12 cellular contexts compared by ENCODE assay signal in the genomic region with DNA sequence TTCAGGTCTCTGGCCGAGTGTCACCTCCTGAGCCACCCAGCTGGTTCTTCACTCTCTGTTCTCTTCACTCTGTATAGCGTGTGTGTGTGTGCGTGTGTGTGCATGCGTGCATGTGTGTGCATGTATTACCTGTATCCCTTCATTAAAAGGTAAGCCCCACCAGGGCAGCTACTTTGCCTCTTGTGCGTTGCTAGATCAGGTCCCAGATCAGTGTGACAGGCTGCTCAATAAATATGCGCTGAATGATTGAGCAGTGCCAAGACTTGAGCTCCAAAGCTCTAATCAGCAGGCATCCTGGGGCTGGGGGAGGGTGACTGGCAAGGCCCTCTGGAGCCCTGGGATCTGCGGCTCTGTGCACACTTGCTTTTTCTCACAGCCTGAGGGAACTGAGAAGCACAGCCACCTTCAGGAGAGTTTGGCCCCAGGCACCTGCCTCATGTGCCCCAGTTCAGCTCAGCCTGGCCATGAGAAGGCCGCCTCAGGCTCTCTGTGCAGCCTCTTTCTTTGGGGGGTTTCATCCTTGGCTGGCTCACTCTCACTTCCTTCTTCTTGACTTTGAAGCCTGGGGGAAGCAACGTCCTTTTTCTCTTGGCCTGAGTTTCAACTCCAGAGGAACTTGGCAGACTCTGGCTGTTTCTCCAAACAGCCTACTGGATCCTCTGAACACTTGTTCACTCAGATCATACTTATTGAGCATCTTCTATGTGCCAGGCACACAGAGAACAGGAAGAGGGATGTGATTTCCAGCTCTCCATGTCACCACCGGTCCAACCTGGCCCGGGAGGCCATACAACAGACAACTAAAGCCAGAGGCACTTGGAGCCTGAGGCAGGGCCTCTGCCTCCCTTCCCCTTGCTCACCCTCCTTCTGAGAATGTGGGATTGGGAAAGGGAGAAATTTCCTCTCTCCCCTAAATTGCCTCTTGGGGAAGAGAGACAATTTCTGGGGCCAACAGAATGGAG.
DNase-seq lines count a peak whose midpoint lies in the region; ATAC-seq and TF ChIP-seq lines count a peak whose summit lies in the region.
"Had no signal": no experiment of that assay in that cellular context is flagged by ENCODE, and none has a peak within 500 bp of the region (broad histone marks: within the 10 kb centered on the region; RNA-seq: fewer than 3 reads in every experiment).

No MANE protein-coding gene starts in this region.

- no peaks in the 10 kb centered on the region for H3K4me1 Mint-ChIP-seq in CD8-positive, alpha-beta memory T cell

- H3K27ac ChIP-seq in CD8-positive, alpha-beta memory T cell (ENCODE audit: low read depth, low read length): no peak overlapping the region
- H3K27ac ChIP-seq in esophagus muscularis mucosa (replicated peaks in 1 of 4): no peak overlapping the region
- H3K27ac ChIP-seq: adrenal gland had no signal

- intact Hi-C loops in esophagus muscularis mucosa (cut with DNase I): no loop called here

- H3K27me3 ChIP-seq in CD8-positive, alpha-beta memory T cell (ENCODE audit: insufficient read depth, low read length, poor library complexity, severe bottlenecking): no peaks in the 10 kb centered on the region
- peaks cover 0 to 9% (median 0%) of the 10 kb centered on the region in 4 donors for H3K27me3 ChIP-seq in esophagus muscularis mucosa
- H3K27me3 ChIP-seq: adrenal gland had no signal

- no peaks in the 10 kb centered on the region for H3K9me3 ChIP-seq in CD8-positive, alpha-beta memory T cell (ENCODE audit: low read length)
- no peaks in the 10 kb centered on the region for H3K9me3 ChIP-seq in esophagus muscularis mucosa
- H3K9me3 ChIP-seq: adrenal gland had no signal

- no peaks in the 10 kb centered on the region for H3K9me3 Mint-ChIP-seq in CD8-positive, alpha-beta memory T cell
- H3K9me3 Mint-ChIP-seq: activated CD8-positive, alpha-beta T cell treated with anti-CD3 and anti-CD28 coated beads for 36 hours had no signal

- peak; percentile 64 for ATAC-seq in GM18858 (IDR thresholded peaks at IDR 0.05; ENCODE audit: unreplicated experiment)
- peak; percentile 69 for ATAC-seq in HG03066 (IDR thresholded peaks at IDR 0.05; ENCODE audit: low read depth, unreplicated experiment)
- ATAC-seq: activated CD8-positive, alpha-beta T cell treated with anti-CD3 and anti-CD28 coated beads for 36 hours had no signal

- H3K4me3 Mint-ChIP-seq in CD8-positive, alpha-beta memory T cell: no peak overlapping the region
- H3K4me3 Mint-ChIP-seq: activated CD8-positive, alpha-beta T cell treated with anti-CD3 and anti-CD28 coated beads for 36 hours had no signal

- no peak for TF ChIP-seq EP300 in esophagus muscularis mucosa (IDR thresholded peaks at IDR 0.05)

- H3K36me3 Mint-ChIP-seq in CD8-positive, alpha-beta memory T cell: no peaks in the 10 kb centered on the region

- CTCF ChIA-PET in CD8-positive, alpha-beta memory T cell (lab: Charles Lee): no interaction called here

- peak; percentile 79 for DNase-seq in RPMI8226
- DNase-seq in pons (ENCODE audit: low spot score): peak; percentile 64
- DNase-seq in SHP77 treated with DMSO at 0.1 percent for 48 hours (lab: John Stamatoyannopoulos, UW): no peak
- DNase-seq in DMS153 (lab: John Stamatoyannopoulos, UW): no peak
- DNase-seq in CD8-positive, alpha-beta memory T cell: no peak
- no peak for DNase-seq in esophagus muscularis mucosa (ENCODE audit: extremely low spot score)
- DNase-seq: activated CD8-positive, alpha-beta T cell treated with anti-CD3 and anti-CD28 coated beads for 36 hours; NCI-H1436; SHP77 had no signal

- peaks cover 9% of the 10 kb centered on the region in 2 donors for H3K27me3 Mint-ChIP-seq in CD8-positive, alpha-beta memory T cell
- H3K27me3 Mint-ChIP-seq: activated CD8-positive, alpha-beta T cell treated with anti-CD3 and anti-CD28 coated beads for 36 hours had no signal

- no peak overlapping the region for H3K27ac Mint-ChIP-seq in CD8-positive, alpha-beta memory T cell
- H3K27ac Mint-ChIP-seq: activated CD8-positive, alpha-beta T cell treated with anti-CD3 and anti-CD28 coated beads for 36 hours had no signal

- no peaks in the 10 kb centered on the region for H3K4me1 ChIP-seq in CD8-positive, alpha-beta memory T cell (ENCODE audit: insufficient read depth, low read length)
- H3K4me1 ChIP-seq in esophagus muscularis mucosa: no peaks in the 10 kb centered on the region
- H3K4me1 ChIP-seq: adrenal gland had no signal

- no peaks in the 10 kb centered on the region for H3K36me3 ChIP-seq in CD8-positive, alpha-beta memory T cell (ENCODE audit: insufficient read depth, low read length)
- no peaks in the 10 kb centered on the region for H3K36me3 ChIP-seq in esophagus muscularis mucosa
- H3K36me3 ChIP-seq: adrenal gland had no signal

- no peak for TF ChIP-seq CTCF in esophagus muscularis mucosa (IDR thresholded peaks at IDR 0.05)

- POLR2A ChIA-PET in CD8-positive, alpha-beta memory T cell (lab: Charles Lee): no interaction called here

- WGBS in esophagus muscularis mucosa: 70% methylated on average over 9 of the region's 11 CpGs

- no peak for TF ChIP-seq POLR2A in esophagus muscularis mucosa (IDR thresholded peaks at IDR 0.05; ENCODE audit: low read depth)

- no peak overlapping the region for H3K4me3 ChIP-seq in CD8-positive, alpha-beta memory T cell (ENCODE audit: low read length)
- no peak overlapping the region for H3K4me3 ChIP-seq in esophagus muscularis mucosa
- H3K4me3 ChIP-seq: adrenal gland had no signal

Comparison
In these comparisons a context has a peak if more than half of its experiments do, and no peak if none do; other contexts are left out.
1. DNase-seq: peak in RPMI8226 (single experiment) and pons (single experiment); none in SHP77 treated with DMSO at 0.1 percent for 48 hours (single experiment), DMS153 (single experiment), CD8-positive, alpha-beta memory T cell (0 of 5) and esophagus muscularis mucosa (single experiment).